1 cellular context compared by ENCODE assay signal in the genomic region with DNA sequence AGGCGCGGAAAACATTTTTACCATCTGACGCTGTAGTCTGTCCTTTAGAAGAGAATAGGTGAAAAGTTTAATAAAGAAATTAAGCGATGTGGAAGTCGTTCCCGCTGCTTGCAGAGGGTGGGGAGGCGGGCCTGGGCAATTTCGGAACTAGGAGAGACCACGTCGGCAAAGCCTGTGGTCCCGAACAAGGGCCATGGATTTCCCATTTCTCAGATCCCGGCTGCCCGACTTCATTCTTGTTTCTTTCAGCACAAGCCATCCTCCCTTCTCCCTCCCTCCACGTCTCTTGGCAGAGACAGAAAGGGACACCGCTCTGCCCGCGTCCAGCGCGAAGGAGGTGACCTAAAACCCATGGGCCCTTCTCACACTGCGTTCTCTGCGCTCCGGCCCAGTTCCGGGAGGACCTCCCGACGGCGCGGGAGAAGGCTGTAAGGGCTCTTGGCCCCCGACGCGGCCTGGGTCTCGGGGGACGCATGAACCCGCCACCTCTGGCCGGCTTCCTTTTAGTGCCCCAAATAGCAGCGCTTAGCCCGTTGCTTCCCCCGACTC.
TF ChIP-seq lines count a peak whose summit lies in the region.

No MANE protein-coding gene starts in this region.

TF ChIP-seq in SK-N-SH, 30 proteins besides CTCF, POLR2A, EP300 and RAD21 (continued from another document):
- TF ChIP-seq, protein P1, sequence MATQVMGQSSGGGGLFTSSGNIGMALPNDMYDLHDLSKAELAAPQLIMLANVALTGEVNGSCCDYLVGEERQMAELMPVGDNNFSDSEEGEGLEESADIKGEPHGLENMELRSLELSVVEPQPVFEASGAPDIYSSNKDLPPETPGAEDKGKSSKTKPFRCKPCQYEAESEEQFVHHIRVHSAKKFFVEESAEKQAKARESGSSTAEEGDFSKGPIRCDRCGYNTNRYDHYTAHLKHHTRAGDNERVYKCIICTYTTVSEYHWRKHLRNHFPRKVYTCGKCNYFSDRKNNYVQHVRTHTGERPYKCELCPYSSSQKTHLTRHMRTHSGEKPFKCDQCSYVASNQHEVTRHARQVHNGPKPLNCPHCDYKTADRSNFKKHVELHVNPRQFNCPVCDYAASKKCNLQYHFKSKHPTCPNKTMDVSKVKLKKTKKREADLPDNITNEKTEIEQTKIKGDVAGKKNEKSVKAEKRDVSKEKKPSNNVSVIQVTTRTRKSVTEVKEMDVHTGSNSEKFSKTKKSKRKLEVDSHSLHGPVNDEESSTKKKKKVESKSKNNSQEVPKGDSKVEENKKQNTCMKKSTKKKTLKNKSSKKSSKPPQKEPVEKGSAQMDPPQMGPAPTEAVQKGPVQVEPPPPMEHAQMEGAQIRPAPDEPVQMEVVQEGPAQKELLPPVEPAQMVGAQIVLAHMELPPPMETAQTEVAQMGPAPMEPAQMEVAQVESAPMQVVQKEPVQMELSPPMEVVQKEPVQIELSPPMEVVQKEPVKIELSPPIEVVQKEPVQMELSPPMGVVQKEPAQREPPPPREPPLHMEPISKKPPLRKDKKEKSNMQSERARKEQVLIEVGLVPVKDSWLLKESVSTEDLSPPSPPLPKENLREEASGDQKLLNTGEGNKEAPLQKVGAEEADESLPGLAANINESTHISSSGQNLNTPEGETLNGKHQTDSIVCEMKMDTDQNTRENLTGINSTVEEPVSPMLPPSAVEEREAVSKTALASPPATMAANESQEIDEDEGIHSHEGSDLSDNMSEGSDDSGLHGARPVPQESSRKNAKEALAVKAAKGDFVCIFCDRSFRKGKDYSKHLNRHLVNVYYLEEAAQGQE (IDR thresholded peaks at IDR 0.05; ENCODE audit: low read depth, low read length) = no peak
- TF ChIP-seq, protein P2, sequence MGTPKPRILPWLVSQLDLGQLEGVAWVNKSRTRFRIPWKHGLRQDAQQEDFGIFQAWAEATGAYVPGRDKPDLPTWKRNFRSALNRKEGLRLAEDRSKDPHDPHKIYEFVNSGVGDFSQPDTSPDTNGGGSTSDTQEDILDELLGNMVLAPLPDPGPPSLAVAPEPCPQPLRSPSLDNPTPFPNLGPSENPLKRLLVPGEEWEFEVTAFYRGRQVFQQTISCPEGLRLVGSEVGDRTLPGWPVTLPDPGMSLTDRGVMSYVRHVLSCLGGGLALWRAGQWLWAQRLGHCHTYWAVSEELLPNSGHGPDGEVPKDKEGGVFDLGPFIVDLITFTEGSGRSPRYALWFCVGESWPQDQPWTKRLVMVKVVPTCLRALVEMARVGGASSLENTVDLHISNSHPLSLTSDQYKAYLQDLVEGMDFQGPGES (IDR thresholded peaks at IDR 0.05; ENCODE audit: low read depth, low read length) = no peak
- TF ChIP-seq POLR2AphosphoS5 (IDR thresholded peaks at IDR 0.05; ENCODE audit: low read depth, low read length) (no peak), CHD2 (IDR thresholded peaks at IDR 0.05; ENCODE audit: low read length, partially characterized antibody) (no peak), EZH2phosphoT487 (IDR thresholded peaks at IDR 0.05; ENCODE audit: borderline replicate concordance, low read depth) (no peak), FOXM1 (IDR thresholded peaks at IDR 0.05; ENCODE audit: low read depth) (no peak), YY1 (IDR thresholded peaks at IDR 0.05; ENCODE audit: low read depth) (no peak)
- TF ChIP-seq, protein P3, sequence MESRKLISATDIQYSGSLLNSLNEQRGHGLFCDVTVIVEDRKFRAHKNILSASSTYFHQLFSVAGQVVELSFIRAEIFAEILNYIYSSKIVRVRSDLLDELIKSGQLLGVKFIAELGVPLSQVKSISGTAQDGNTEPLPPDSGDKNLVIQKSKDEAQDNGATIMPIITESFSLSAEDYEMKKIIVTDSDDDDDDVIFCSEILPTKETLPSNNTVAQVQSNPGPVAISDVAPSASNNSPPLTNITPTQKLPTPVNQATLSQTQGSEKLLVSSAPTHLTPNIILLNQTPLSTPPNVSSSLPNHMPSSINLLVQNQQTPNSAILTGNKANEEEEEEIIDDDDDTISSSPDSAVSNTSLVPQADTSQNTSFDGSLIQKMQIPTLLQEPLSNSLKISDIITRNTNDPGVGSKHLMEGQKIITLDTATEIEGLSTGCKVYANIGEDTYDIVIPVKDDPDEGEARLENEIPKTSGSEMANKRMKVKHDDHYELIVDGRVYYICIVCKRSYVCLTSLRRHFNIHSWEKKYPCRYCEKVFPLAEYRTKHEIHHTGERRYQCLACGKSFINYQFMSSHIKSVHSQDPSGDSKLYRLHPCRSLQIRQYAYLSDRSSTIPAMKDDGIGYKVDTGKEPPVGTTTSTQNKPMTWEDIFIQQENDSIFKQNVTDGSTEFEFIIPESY (IDR thresholded peaks at IDR 0.05; ENCODE audit: borderline replicate concordance, low read depth) = no peak
- TF ChIP-seq, protein P4, sequence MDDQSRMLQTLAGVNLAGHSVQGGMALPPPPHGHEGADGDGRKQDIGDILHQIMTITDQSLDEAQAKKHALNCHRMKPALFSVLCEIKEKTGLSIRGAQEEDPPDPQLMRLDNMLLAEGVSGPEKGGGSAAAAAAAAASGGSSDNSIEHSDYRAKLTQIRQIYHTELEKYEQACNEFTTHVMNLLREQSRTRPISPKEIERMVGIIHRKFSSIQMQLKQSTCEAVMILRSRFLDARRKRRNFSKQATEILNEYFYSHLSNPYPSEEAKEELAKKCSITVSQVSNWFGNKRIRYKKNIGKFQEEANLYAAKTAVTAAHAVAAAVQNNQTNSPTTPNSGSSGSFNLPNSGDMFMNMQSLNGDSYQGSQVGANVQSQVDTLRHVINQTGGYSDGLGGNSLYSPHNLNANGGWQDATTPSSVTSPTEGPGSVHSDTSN (IDR thresholded peaks at IDR 0.05) = no peak
